ENCODE assay signal across 9 cellular contexts in genomic region chr5:6308683-6309082, GRCh38.
"Had no signal": no experiment of that assay in that cellular context is flagged by ENCODE, and none has a peak within 500 bp of the region (broad histone marks: within the 10 kb centered on the region; RNA-seq: fewer than 3 reads in every experiment).

No MANE protein-coding gene starts in this region.

- H3K4me3 ChIP-seq: GM23248 had no signal

- H2AFZ ChIP-seq: GM23248 had no signal

- FAIRE-seq: H54 had no signal

- H3K27ac ChIP-seq: GM23248, HL-60, KMS-11 had no signal

- H3K4me2 ChIP-seq: KMS-11 had no signal

- H3K9ac ChIP-seq: GM23248, KMS-11 had no signal

- DNase-seq: GM23248, GOT3, H9, HCEC 1CT, HFFc6, KBM-7 had no signal
